8 cellular contexts compared by ENCODE assay signal in the genomic region with DNA sequence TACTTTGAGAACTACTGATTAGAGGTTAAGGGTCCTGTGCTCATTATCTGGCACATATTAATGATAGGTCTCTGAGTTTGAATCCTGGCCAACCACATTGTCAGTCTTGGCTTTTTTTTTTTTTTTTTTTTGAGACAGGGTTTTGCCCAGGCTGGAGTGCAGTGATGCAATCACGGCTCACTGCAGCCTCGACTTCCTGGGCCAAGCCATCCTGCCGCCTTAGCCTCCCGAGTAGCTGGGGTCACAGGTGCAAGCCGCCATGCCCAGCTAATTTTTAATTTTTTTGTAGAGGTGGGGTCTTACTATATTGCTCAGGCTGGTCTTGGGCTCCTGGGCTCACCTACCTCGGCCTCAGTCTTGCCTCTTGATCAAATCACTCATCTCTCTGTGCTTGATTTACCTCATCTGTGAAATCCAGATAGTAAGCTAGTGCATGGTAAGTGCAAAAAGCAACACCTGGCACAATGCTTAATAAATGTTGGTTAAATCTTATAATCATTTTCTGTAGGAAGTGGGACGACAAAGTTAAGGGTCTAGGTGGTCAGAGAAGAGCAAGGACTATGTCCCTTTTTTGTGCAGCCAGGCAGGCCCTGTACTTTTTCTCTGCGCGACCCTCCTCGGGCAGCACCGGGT. TPM values are rescaled to one million over a fixed set of nuclear protein-coding genes. Genes with fewer than 3 reads are reported as not detected.
DNase-seq lines count a peak whose midpoint lies in the region; ATAC-seq and TF ChIP-seq lines count a peak whose summit lies in the region.

No MANE protein-coding gene starts in this region.

- no peak for DNase-seq in GM06990 (ENCODE audit: extremely low read depth, insufficient read length)
- DNase-seq in Peyer's patch = no peak
- DNase-seq in epithelial cell of proximal tubule (ENCODE audit: low read depth) = no peak
- DNase-seq in prostate gland (ENCODE audit: low spot score) = no peak
- DNase-seq in NCI-H1436 (lab: John Stamatoyannopoulos, UW) = no peak

- H3K9me3 ChIP-seq in Peyer's patch (no peaks in the 10 kb centered on the region), prostate gland (no peaks in the 10 kb centered on the region)

- H3K27ac ChIP-seq in Peyer's patch (peak overlapping the region; percentile 87 to 97 (median 88)), prostate gland (peak overlapping the region; percentile 85 to 90)

- H3K27me3 ChIP-seq in GM06990 (replicated peaks; ENCODE audit: control insufficient read depth, insufficient read depth, low read length) (no peaks in the 10 kb centered on the region), Peyer's patch (no peaks in the 10 kb centered on the region), prostate gland (replicated peaks; ENCODE audit: insufficient read depth) (no peaks in the 10 kb centered on the region)

- TF ChIP-seq POLR2A in Peyer's patch (IDR thresholded peaks at IDR 0.05) (no peak), prostate gland (IDR thresholded peaks at IDR 0.05) (no peak)

- TF ChIP-seq CTCF in GM06990 (IDR thresholded peaks at IDR 0.05; ENCODE audit: insufficient read depth, low read length, poor library complexity, severe bottlenecking) = no peak
- no peak for TF ChIP-seq CTCF in Peyer's patch (IDR thresholded peaks at IDR 0.05)
- no peak for TF ChIP-seq CTCF in epithelial cell of proximal tubule (conservative IDR thresholded peaks at IDR 0.05; ENCODE audit: low read depth, low read length)
- no peak for TF ChIP-seq CTCF in prostate gland (IDR thresholded peaks at IDR 0.05)

- H3K36me3 ChIP-seq in GM06990 (ENCODE audit: control insufficient read depth, insufficient read depth, low read length) = no peaks in the 10 kb centered on the region
- H3K36me3 ChIP-seq in Peyer's patch = no peaks in the 10 kb centered on the region
- no peaks in the 10 kb centered on the region for H3K36me3 ChIP-seq in prostate gland

- H3K4me1 ChIP-seq in Peyer's patch = peaks cover 0 to 15% (median 3%) of the 10 kb centered on the region in 4 donors
- peaks cover 4% of the 10 kb centered on the region for H3K4me1 ChIP-seq in prostate gland (replicated peaks)

- intact Hi-C loops in prostate gland (cut with DNase I) = loop anchor here (2.0 to 5.0 kb wide), 3 partner anchors 52 to 503 kb away; a partner anchor contains a TSS

- ATAC-seq in HG02870 (IDR thresholded peaks at IDR 0.05; ENCODE audit: unreplicated experiment) (no peak), HG03045 (IDR thresholded peaks at IDR 0.05; ENCODE audit: unreplicated experiment) (no peak), GM18520 (IDR thresholded peaks at IDR 0.05; ENCODE audit: unreplicated experiment) (no peak)

- peak overlapping the region; percentile 76 for H3K4me3 ChIP-seq in GM06990 (replicated peaks; ENCODE audit: low read depth, low read length)
- H3K4me3 ChIP-seq in Peyer's patch = peak overlapping the region; percentile 62 to 72 (median 68)
- peak overlapping the region; percentile 77 for H3K4me3 ChIP-seq in epithelial cell of proximal tubule (ENCODE audit: low read depth, low read length)
- H3K4me3 ChIP-seq in prostate gland = peak overlapping the region; percentile 52 to 79

- WGBS in prostate gland = 50% methylated on average over 11 of the region's 11 CpGs

RNA-seq across cellular contexts. Expression of a gene that starts 0.4 kb away (rescaled TPM):
- total RNA-seq in Peyer's patch = 10 to 100 TPM; 15.7 to 45.9 (median 30.3) TPM
- 39.1 and 80.6 TPM in 2 replicates for total RNA-seq in epithelial cell of proximal tubule
- total RNA-seq in prostate gland = 10 to 100 TPM; 60.9 to 70.3 TPM

RNA-seq across cellular contexts. Expression of a gene that starts 53.6 kb away (rescaled TPM):
- 10 to 100 TPM; 23.6 to 42.9 (median 28.3) TPM for total RNA-seq in Peyer's patch
- total RNA-seq in epithelial cell of proximal tubule = 8.0 and 8.3 TPM in 2 replicates
- 10 to 100 TPM; 25.9 to 44.2 TPM for total RNA-seq in prostate gland
